ENCODE assay signal across 8 cellular contexts in the genomic region with DNA sequence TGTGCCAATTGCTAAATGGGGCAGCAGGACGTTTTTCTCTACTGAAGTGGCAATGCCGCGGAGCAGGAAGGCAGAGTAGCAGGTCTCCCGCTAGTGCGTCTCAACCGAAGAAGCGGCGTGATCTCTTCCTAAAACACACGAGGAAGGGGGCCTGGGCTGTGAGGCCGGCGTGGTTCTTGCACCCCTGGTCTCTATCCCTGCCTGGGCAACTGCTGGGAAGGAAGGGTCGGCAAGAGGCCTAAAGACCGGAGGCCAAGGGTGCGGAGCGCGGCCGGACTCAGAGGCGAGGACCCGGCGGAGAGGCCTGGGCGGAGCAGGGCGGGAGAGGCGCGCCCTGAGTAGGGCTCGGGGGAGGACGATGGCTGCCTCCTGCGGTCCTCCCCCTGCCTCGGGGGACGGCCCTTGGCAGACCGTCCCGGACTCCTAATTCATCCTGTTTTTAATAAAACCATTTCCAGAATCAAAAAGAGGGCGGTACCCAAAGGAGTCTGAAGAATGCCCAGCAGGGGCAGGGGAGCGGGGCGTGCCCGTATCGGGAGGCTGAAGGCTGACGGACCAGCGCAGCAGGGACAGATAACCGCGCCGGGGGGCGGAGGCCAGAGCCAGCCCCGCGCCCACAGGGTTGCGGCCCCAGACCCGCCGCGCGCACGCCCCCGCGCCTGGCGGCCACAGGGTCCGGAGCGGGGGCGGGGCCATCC. TPM values are rescaled to one million over a fixed set of nuclear protein-coding genes. Genes with fewer than 3 reads are reported as not detected.
DNase-seq lines count a peak whose midpoint lies in the region; ATAC-seq and TF ChIP-seq lines count a peak whose summit lies in the region.

No MANE protein-coding gene starts in this region.

- peak overlapping the region; percentile 63 for H3K4me3 ChIP-seq in AG10803 (ENCODE audit: low read length)
- peak overlapping the region; percentile 71 for H3K4me3 ChIP-seq in endocrine pancreas (ENCODE audit: control insufficient read depth, insufficient read depth, low read length)
- peak overlapping the region; percentile 69 for H3K4me3 ChIP-seq in mesodermal cell (ENCODE audit: extremely low read depth, insufficient read depth, low read length, poor library complexity, severe bottlenecking)

- H3K4me1 ChIP-seq in endocrine pancreas (ENCODE audit: control insufficient read depth, insufficient read depth, low read length) (peaks cover 4% of the 10 kb centered on the region), mesodermal cell (ENCODE audit: control insufficient read depth, insufficient read depth, low read length, poor library complexity, severe bottlenecking) (peaks cover 13% of the 10 kb centered on the region)

- H3K36me3 ChIP-seq in endocrine pancreas (ENCODE audit: control insufficient read depth, insufficient read depth, low read length) (no peaks in the 10 kb centered on the region), mesodermal cell (ENCODE audit: control insufficient read depth, insufficient read depth, low read length) (peaks cover 8% of the 10 kb centered on the region)

- 2 to 3% methylated on average over 31 to 41 of the region's 56 CpGs for WGBS in mesodermal cell (ENCODE audit: insufficient coverage in 2 of 2), 2 experiments

- H3K27ac ChIP-seq in mesodermal cell (ENCODE audit: low read depth, low read length, severe bottlenecking) = peak overlapping the region; percentile 67

- H3K9me3 ChIP-seq in endocrine pancreas (ENCODE audit: control insufficient read depth, low read length) = no peaks in the 10 kb centered on the region
- no peaks in the 10 kb centered on the region for H3K9me3 ChIP-seq in mesodermal cell (ENCODE audit: control insufficient read depth, low read length)

- H3K27me3 ChIP-seq in endocrine pancreas (ENCODE audit: control insufficient read depth, insufficient read depth, low read length) = no peaks in the 10 kb centered on the region

- DNase-seq in AG10803 (ENCODE audit: low read depth) (peak; percentile 95), NCI-H345 treated with DMSO at 0.1 percent for 48 hours (lab: John Stamatoyannopoulos, UW; ENCODE audit: unreplicated experiment) (peak; percentile 81), stromal cell of bone marrow (ENCODE audit: low read depth) (peak; percentile 72)
- DNase-seq in activated CD4-positive, alpha-beta T cell treated with anti-CD3 and anti-CD28 coated beads, Interleukin-2, amount 50 U/mL, for 24 hours (ENCODE audit: low read depth in 1 of 2, low spot score in 1 of 2) = peak; percentile 33 to 50

- TF ChIP-seq CTCF in AG10803 (conservative IDR thresholded peaks at IDR 0.05; ENCODE audit: low read length) = peak; percentile 29

- H3K9ac ChIP-seq in endocrine pancreas (ENCODE audit: control insufficient read depth, insufficient read depth, low read length) = peak overlapping the region; percentile 73

- ATAC-seq in GM18870 (IDR thresholded peaks at IDR 0.05; ENCODE audit: unreplicated experiment) (peak; percentile 29), HG03103 (IDR thresholded peaks at IDR 0.05; ENCODE audit: low read depth, unreplicated experiment) (peak; percentile 33)

RNA-seq across cellular contexts. Expression of gene APLP2, which starts 0.6 kb away (rescaled TPM):
- polyA plus RNA-seq in mesodermal cell (2013, experiment 1 of 2) = 520 TPM
- 488 TPM for polyA plus RNA-seq in mesodermal cell (2013, experiment 2 of 2)

Comparison
In these comparisons a context has a peak if more than half of its experiments do, and no peak if none do; other contexts are left out.
1. Peak in every context shown above with its lines: DNase-seq, ATAC-seq, H3K4me3 ChIP-seq and H3K27ac ChIP-seq.
2. DNase-seq: peak in every context shown above with its lines; median percentile 95 in AG10803; 81 in NCI-H345 treated with DMSO at 0.1 percent for 48 hours; 72 in stromal cell of bone marrow; 42 in activated CD4-positive, alpha-beta T cell treated with anti-CD3 and anti-CD28 coated beads, Interleukin-2, amount 50 U/mL, for 24 hours.